21 cellular contexts compared by ENCODE assay signal in genomic region chr3:34002569-34003100, GRCh38.
DNase-seq lines count a peak whose midpoint lies in the region; ATAC-seq, FAIRE-seq and TF ChIP-seq lines count a peak whose summit lies in the region.
"Had no signal": no experiment of that assay in that cellular context is flagged by ENCODE, and none has a peak within 500 bp of the region (broad histone marks: within the 10 kb centered on the region; RNA-seq: fewer than 3 reads in every experiment).

No MANE protein-coding gene starts in this region.

- H3K9me3 ChIP-seq in GM23248 (ENCODE audit: low read depth), result no peaks in the 10 kb centered on the region
- H3K9me3 ChIP-seq in PC-3 (ENCODE audit: low read length), result no peaks in the 10 kb centered on the region
- no peaks in the 10 kb centered on the region for H3K9me3 ChIP-seq in K562 (replicated peaks; ENCODE audit: control insufficient read depth, insufficient read depth, low read depth, low read length)
- no peaks in the 10 kb centered on the region for H3K9me3 ChIP-seq in neural progenitor cell (ENCODE audit: low read depth)
- H3K9me3 ChIP-seq in HAP-1, result no peaks in the 10 kb centered on the region
- H3K9me3 ChIP-seq: BLaER1, Caco-2 had no signal

- no peak for TF ChIP-seq EP300 in K562 (IDR thresholded peaks at IDR 0.05; ENCODE audit: low read length)

- no peak overlapping the region for H3K4me2 ChIP-seq in GM23248 (ENCODE audit: unreplicated experiment)
- H3K4me2 ChIP-seq in PC-3 (ENCODE audit: low read length), result no peak overlapping the region
- H3K4me2 ChIP-seq in K562 (ENCODE audit: insufficient read depth, low read length), result no peak overlapping the region
- H3K4me2 ChIP-seq in neural progenitor cell, result no peak overlapping the region
- H3K4me2 ChIP-seq: BLaER1 had no signal

- no peak for FAIRE-seq in K562 (lab: Jason Lieb, UNC)
- FAIRE-seq: G401.6, GM12892, GM19239, H1 had no signal

- no peak for DNase-seq in GM23248
- DNase-seq in PC-3, result peak; percentile 80
- no peak for DNase-seq in K562 (ENCODE audit: extremely low read depth in 1 of 4, low spot score in 3 of 4)
- no peak for DNase-seq in neural progenitor cell (ENCODE audit: low spot score)
- no peak for DNase-seq in HAP-1 (ENCODE audit: low spot score in 2 of 2)
- no peak for DNase-seq in NCI-H510A treated with DMSO at 0.1 percent for 48 hours (lab: John Stamatoyannopoulos, UW)
- DNase-seq: Caco-2; CD4-positive, CD25-positive, alpha-beta regulatory T cell; CD8-positive, alpha-beta T cell; DMS153; DND-41; H9; HFFc6 had no signal

- H3K9me2 ChIP-seq in GM23248 (ENCODE audit: insufficient read depth), result no peaks in the 10 kb centered on the region
- H3K9me2 ChIP-seq in PC-3 (replicated peaks; ENCODE audit: low read length), result no peaks in the 10 kb centered on the region

- H3K9ac ChIP-seq in GM23248 (no peak overlapping the region), PC-3 (ENCODE audit: low read length) (peak overlapping the region; percentile 53), K562 (ENCODE audit: insufficient read depth in 1 of 2, low read depth in 2 of 2, low read length in 2 of 2) (no peak overlapping the region), neural progenitor cell (no peak overlapping the region)
- H3K9ac ChIP-seq: BLaER1 had no signal

- H3K9me3 Mint-ChIP-seq in neural progenitor cell, result peaks cover 1% of the 10 kb centered on the region
- H3K9me3 Mint-ChIP-seq: CD8-positive, alpha-beta T cell; H9; HFFc6 had no signal

- in situ Hi-C loops in GM23248 (cut with MboI) (no loop called here), K562 (cut with MboI) (loop anchor here (25.0 kb wide), 1 partner anchor 685 kb away; no protein-coding TSS in a partner anchor), HAP-1 (cut with MboI; ENCODE audit: low sequenced_read_pairs) (no loop called here)

- no peak for TF ChIP-seq POLR2A in K562 (conservative IDR thresholded peaks at IDR 0.05)

- no peaks in the 10 kb centered on the region for H3K36me3 ChIP-seq in GM23248 (ENCODE audit: low read depth)
- H3K36me3 ChIP-seq in PC-3 (ENCODE audit: low read depth, low read length), result no peaks in the 10 kb centered on the region
- no peaks in the 10 kb centered on the region for H3K36me3 ChIP-seq in K562 (ENCODE audit: control insufficient read depth, insufficient read depth, low read length)
- no peaks in the 10 kb centered on the region for H3K36me3 ChIP-seq in neural progenitor cell
- no peaks in the 10 kb centered on the region for H3K36me3 ChIP-seq in HAP-1 (replicated peaks)
- H3K36me3 ChIP-seq: BLaER1 had no signal

- ATAC-seq in PC-3, result peak; percentile 73
- no peak for ATAC-seq in K562
- no peak for ATAC-seq in GM21576 (IDR thresholded peaks at IDR 0.05; ENCODE audit: unreplicated experiment)
- ATAC-seq: CD8-positive, alpha-beta T cell had no signal

- no peak for TF ChIP-seq CTCF in PC-3 (conservative IDR thresholded peaks at IDR 0.05; ENCODE audit: low read depth, low read length)
- TF ChIP-seq CTCF in K562 (IDR thresholded peaks at IDR 0.05 in 2 of 3, conservative IDR thresholded peaks at IDR 0.05 in 1 of 3; ENCODE audit: insufficient read depth in 2 of 3, low read depth in 1 of 3, low read length in 3 of 3), result no peak
- TF ChIP-seq CTCF in neural progenitor cell (IDR thresholded peaks at IDR 0.05), result no peak

- H3F3A ChIP-seq in GM23248 (ENCODE audit: insufficient read depth), result peaks cover 12% of the 10 kb centered on the region
- H3F3A ChIP-seq in PC-3 (ENCODE audit: low read length, unreplicated experiment), result no peaks in the 10 kb centered on the region
- peaks cover 20% of the 10 kb centered on the region for H3F3A ChIP-seq in neural progenitor cell (ENCODE audit: low read depth)

- CTCF ChIA-PET in PC-3 (lab: Charles Lee), result no interaction called here
- CTCF ChIA-PET in K562 (lab: Yijun Ruan, JAX; ENCODE audit: low intra/inter-chr PET ratio), result no interaction called here

- peaks cover 14% of the 10 kb centered on the region for H3K27me3 Mint-ChIP-seq in neural progenitor cell (ENCODE audit: insufficient read depth, low read depth)
- H3K27me3 Mint-ChIP-seq: B cell; CD4-positive, CD25-positive, alpha-beta regulatory T cell had no signal

- 59 to 60% methylated on average over 3 of the region's 3 CpGs for WGBS in GM23248 (ENCODE audit: low coverage in 1 of 2, low lambda C conversion rate in 2 of 2, missing lambda C conversion rate in 2 of 2), 2 experiments
- 22% methylated on average over 3 of the region's 3 CpGs for WGBS in K562 (ENCODE audit: insufficient coverage, low coverage, missing lambda C conversion rate)

- H3K4me3 ChIP-seq in GM23248 (no peak overlapping the region), PC-3 (ENCODE audit: low read length) (no peak overlapping the region), K562 (no peak overlapping the region), neural progenitor cell (no peak overlapping the region), HAP-1 (no peak overlapping the region)
- H3K4me3 ChIP-seq: BLaER1 had no signal

- peak overlapping the region; percentile 83 for H3K27ac Mint-ChIP-seq in neural progenitor cell
- H3K27ac Mint-ChIP-seq: B cell; CD4-positive, CD25-positive, alpha-beta regulatory T cell; CD8-positive, alpha-beta T cell; H9; HFFc6 had no signal

- no TSS peak for BruUV-seq in PC-3 (replicated peaks; lab: Mats Ljungman, UMichigan)
- no TSS peak for BruUV-seq in K562 (replicated peaks; lab: Mats Ljungman, UMichigan)

- POLR2A ChIA-PET in PC-3 (lab: Charles Lee; ENCODE audit: unreplicated experiment) (no interaction called here), K562 (lab: Yijun Ruan, JAX) (no interaction called here)

- H3K4me1 ChIP-seq in GM23248 (ENCODE audit: insufficient read depth) (peaks cover 32% of the 10 kb centered on the region), PC-3 (ENCODE audit: insufficient read depth, low read length) (peaks cover 39% of the 10 kb centered on the region), K562 (replicated peaks in 1 of 2; ENCODE audit: control insufficient read depth in 2 of 2, insufficient read depth in 2 of 2, low read length in 2 of 2) (no peaks in the 10 kb centered on the region; a peak in 1 of 5 replicates), neural progenitor cell (peaks cover 32% of the 10 kb centered on the region), HAP-1 (no peaks in the 10 kb centered on the region)

- no peaks in the 10 kb centered on the region for H3K9me1 ChIP-seq in K562 (ENCODE audit: control insufficient read depth, insufficient read depth, low read length)

- no peak overlapping the region for H3K4me3 Mint-ChIP-seq in neural progenitor cell
- H3K4me3 Mint-ChIP-seq: B cell; CD4-positive, CD25-positive, alpha-beta regulatory T cell; CD8-positive, alpha-beta T cell; H9; HFFc6 had no signal

- TF ChIP-seq RAD21 in K562 (CRISPR knock-in tag; conservative IDR thresholded peaks at IDR 0.05 in 1 of 2, IDR thresholded peaks at IDR 0.05 in 1 of 2), result no peak

- H3K27me3 ChIP-seq in GM23248 (replicated peaks; ENCODE audit: insufficient read depth), result no peaks in the 10 kb centered on the region
- no peaks in the 10 kb centered on the region for H3K27me3 ChIP-seq in PC-3 (ENCODE audit: low read length)
- no peaks in the 10 kb centered on the region for H3K27me3 ChIP-seq in K562 (ENCODE audit: control insufficient read depth in 2 of 2, insufficient read depth in 2 of 2, low read length in 2 of 2)
- no peaks in the 10 kb centered on the region for H3K27me3 ChIP-seq in neural progenitor cell
- no peaks in the 10 kb centered on the region for H3K27me3 ChIP-seq in HAP-1 (ENCODE audit: low read depth)
- H3K27me3 ChIP-seq: BLaER1 had no signal

- intact Hi-C loops in PC-3 (cut with micrococcal nuclease), result loop anchor here (1.0 kb wide), 1 partner anchor 8 kb away; no protein-coding TSS in a partner anchor
- intact Hi-C loops in K562 (cut with micrococcal nuclease), result no loop called here

- H3K4me1 Mint-ChIP-seq in neural progenitor cell, result peaks cover 53% of the 10 kb centered on the region
- H3K4me1 Mint-ChIP-seq: CD4-positive, CD25-positive, alpha-beta regulatory T cell had no signal

- H3K27ac ChIP-seq in GM23248 (no peak overlapping the region), PC-3 (ENCODE audit: low read length) (peak overlapping the region; percentile 86), K562 (ENCODE audit: extremely low read depth, low read depth, low read length) (no peak overlapping the region), neural progenitor cell (no peak overlapping the region)
- H3K27ac ChIP-seq: BLaER1, C4-2B had no signal

- H3K79me2 ChIP-seq in GM23248 (ENCODE audit: insufficient read depth), result no peaks in the 10 kb centered on the region
- no peaks in the 10 kb centered on the region for H3K79me2 ChIP-seq in PC-3 (ENCODE audit: low read length)
- H3K79me2 ChIP-seq in K562 (ENCODE audit: control insufficient read depth, insufficient read depth, low read length), result no peaks in the 10 kb centered on the region
- no peaks in the 10 kb centered on the region for H3K79me2 ChIP-seq in neural progenitor cell (ENCODE audit: low read depth)

- H2AFZ ChIP-seq in GM23248 (0 out of 2 replicates have a peak overlapping the region, but pooled peaks have one; percentile 40), PC-3 (ENCODE audit: low read length) (no peak overlapping the region), K562 (ENCODE audit: low read depth, low read length) (no peak overlapping the region), neural progenitor cell (replicated peaks) (no peak overlapping the region)

- H4K20me1 ChIP-seq in GM23248 (ENCODE audit: insufficient read depth) (no peaks in the 10 kb centered on the region), PC-3 (ENCODE audit: low read length) (no peaks in the 10 kb centered on the region), K562 (replicated peaks; ENCODE audit: control insufficient read depth, insufficient read depth, low read length) (no peaks in the 10 kb centered on the region; the same call in 1 of the 2 replicates), neural progenitor cell (ENCODE audit: low read depth) (no peaks in the 10 kb centered on the region)
- H4K20me1 ChIP-seq: BLaER1 had no signal

- H3K36me3 Mint-ChIP-seq in neural progenitor cell, result no peaks in the 10 kb centered on the region
- H3K36me3 Mint-ChIP-seq: CD4-positive, CD25-positive, alpha-beta regulatory T cell; CD8-positive, alpha-beta T cell had no signal

TF ChIP-seq in K562, 482 proteins besides CTCF, POLR2A, EP300 and RAD21 (continues in another document):
- TF ChIP-seq ZKSCAN1 (IDR thresholded peaks at IDR 0.05; ENCODE audit: low read depth, low read length), result 0 out of 2 replicates have a peak, but pooled peaks have one; percentile 59
